8 cellular contexts compared by ENCODE assay signal in genomic region chr5:170597109-170597741, GRCh38.
A peak's percentile ranks its signal among the peaks of the same experiment; 100 is the strongest.
DNase-seq lines count a peak whose midpoint lies in the region; ATAC-seq and TF ChIP-seq lines count a peak whose summit lies in the region.

No MANE protein-coding gene starts in this region.

- no peaks in the 10 kb centered on the region for H3K9me3 Mint-ChIP-seq in T-helper 2 cell treated with Interferon-gamma antibody and Interleukin-4, amounts not matched to agents 5 μg/mL and 100 μg/mL, for 36 hours

- H3K36me3 Mint-ChIP-seq in T-helper 2 cell treated with Interferon-gamma antibody and Interleukin-4, amounts not matched to agents 5 μg/mL and 100 μg/mL, for 36 hours (ENCODE audit: low read depth) = no peaks in the 10 kb centered on the region

- H3K27me3 Mint-ChIP-seq in T-helper 2 cell treated with Interferon-gamma antibody and Interleukin-4, amounts not matched to agents 5 μg/mL and 100 μg/mL, for 36 hours (ENCODE audit: low read depth) = peaks cover 13% of the 10 kb centered on the region

- no peak for TF ChIP-seq EP300 in gastroesophageal sphincter (IDR thresholded peaks at IDR 0.05)

- no peak overlapping the region for H3K4me3 Mint-ChIP-seq in T-helper 2 cell treated with Interferon-gamma antibody and Interleukin-4, amounts not matched to agents 5 μg/mL and 100 μg/mL, for 36 hours

- no peak overlapping the region for H3K27ac Mint-ChIP-seq in T-helper 2 cell treated with Interferon-gamma antibody and Interleukin-4, amounts not matched to agents 5 μg/mL and 100 μg/mL, for 36 hours

- peak overlapping the region in 2 of 4 donors; percentile 26 to 30 for H3K27ac ChIP-seq in gastroesophageal sphincter
- H3K27ac ChIP-seq in substantia nigra (ENCODE audit: low read depth, low read length, poor library complexity, severe bottlenecking) = peak overlapping the region; percentile 16

- H3K4me1 Mint-ChIP-seq in T-helper 2 cell treated with Interferon-gamma antibody and Interleukin-4, amounts not matched to agents 5 μg/mL and 100 μg/mL, for 36 hours (ENCODE audit: low read depth) = peaks cover 3% of the 10 kb centered on the region

- peaks cover 12% of the 10 kb centered on the region for H3K27me3 ChIP-seq in gastroesophageal sphincter

- H3K4me3 ChIP-seq in gastroesophageal sphincter = no peak overlapping the region

- no peaks in the 10 kb centered on the region for H3K36me3 ChIP-seq in gastroesophageal sphincter

- TF ChIP-seq POLR2A in gastroesophageal sphincter (IDR thresholded peaks at IDR 0.05) = no peak

- peaks cover 0 to 18% (median 0%) of the 10 kb centered on the region in 3 donors for H3K4me1 ChIP-seq in gastroesophageal sphincter

- TF ChIP-seq CTCF in gastroesophageal sphincter (IDR thresholded peaks at IDR 0.05) (no peak), GM20000 (IDR thresholded peaks at IDR 0.05; ENCODE audit: extremely low read depth, missing control alignments) (no peak)

- 20 to 42% methylated on average over 1 to 5 of the region's 9 CpGs for WGBS in gastroesophageal sphincter (ENCODE audit: low coverage in 1 of 2), 2 donors

- ATAC-seq in gastroesophageal sphincter = peak; percentile 18

- no peaks in the 10 kb centered on the region for H3K9me3 ChIP-seq in gastroesophageal sphincter

- DNase-seq in activated T-cell treated with anti-CD3 and anti-CD28 coated beads for 48 hours (ENCODE audit: low read depth) (peak; percentile 51), substantia nigra (lab: John Stamatoyannopoulos, UW) (peak in 9 of 49 donors; percentile 14 to 48 (median 21)), NCI-H146 treated with DMSO at 0.1 percent for 48 hours (lab: John Stamatoyannopoulos, UW; ENCODE audit: unreplicated experiment) (no peak), GM20000 (ENCODE audit: low spot score) (no peak)
- no peak for DNase-seq in activated T-cell treated with anti-CD3 and anti-CD28 coated beads, Interleukin-2, amount 50 U/mL, for 1 hour
- DNase-seq in T-helper 2 cell treated with Interferon-gamma antibody and Interleukin-4, amounts not matched to agents 5 μg/mL and 100 μg/mL, for 36 hours (ENCODE audit: low spot score) = peak; percentile 53
- no peak for DNase-seq in NK-92 treated with Interleukin-12 subunit alpha and Interleukin-12 subunit beta, amount 100 ng/mL, for 24 hours (lab: John Stamatoyannopoulos, UW)

Comparison
In these comparisons a context has a peak if more than half of its experiments do, and no peak if none do; other contexts are left out.
1. DNase-seq: peak in activated T-cell treated with anti-CD3 and anti-CD28 coated beads for 48 hours (single experiment) and T-helper 2 cell treated with Interferon-gamma antibody and Interleukin-4, amounts not matched to agents 5 μg/mL and 100 μg/mL, for 36 hours (single experiment); none in activated T-cell treated with anti-CD3 and anti-CD28 coated beads, Interleukin-2, amount 50 U/mL, for 1 hour (single experiment), NK-92 treated with Interleukin-12 subunit alpha and Interleukin-12 subunit beta, amount 100 ng/mL, for 24 hours (single experiment), NCI-H146 treated with DMSO at 0.1 percent for 48 hours (single experiment) and GM20000 (single experiment).